Comparison of ENCODE assay signal across 2 cellular contexts in the genomic region with DNA sequence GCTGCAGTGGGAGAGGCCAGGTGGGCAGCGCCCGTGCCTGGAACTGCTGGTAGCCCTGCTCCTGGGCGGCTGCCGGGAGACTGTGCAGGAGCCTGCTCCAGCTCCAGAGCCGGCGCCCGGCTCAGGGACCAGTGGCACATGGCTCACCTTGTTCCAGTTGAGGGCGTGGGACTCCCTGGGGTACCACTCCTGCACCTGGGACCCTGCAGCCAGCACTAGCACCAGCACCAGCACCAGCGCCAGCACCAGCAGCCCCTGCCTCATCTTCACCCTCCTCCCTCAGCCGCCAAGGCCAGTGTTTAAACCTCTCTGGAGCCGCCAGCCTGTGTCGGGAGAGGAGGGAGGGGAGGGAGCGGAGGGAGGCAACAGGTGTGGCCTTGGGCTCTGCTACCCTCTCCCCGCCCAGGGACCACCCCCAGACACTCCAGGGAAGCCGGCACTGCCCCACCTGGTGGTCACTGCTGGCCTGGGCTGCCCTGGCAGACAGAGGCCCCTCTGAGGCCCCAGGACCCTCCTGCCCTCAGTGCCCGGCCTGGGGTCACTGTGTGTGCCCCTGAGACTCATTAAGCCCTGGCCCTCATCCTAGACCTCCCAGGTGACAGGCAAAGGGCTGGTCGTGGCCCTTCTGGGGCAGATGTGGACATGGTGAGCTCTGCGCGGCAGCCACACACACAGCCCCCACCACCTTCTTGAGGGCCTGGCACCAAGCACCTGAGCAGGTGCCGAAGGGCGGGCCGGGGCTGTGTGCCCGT.
TF ChIP-seq lines count a peak whose summit lies in the region.

A gene (minus strand): TSS at position 301 of the 752 bp plus-strand sequence. CDS start 37 bp downstream, at position 264.

TF ChIP-seq in IMR-90, 13 proteins besides CTCF, POLR2A, EP300 and RAD21:
- TF ChIP-seq FOS (IDR thresholded peaks at IDR 0.05; ENCODE audit: low read depth, low read length) = no peak
- TF ChIP-seq RFX5 (IDR thresholded peaks at IDR 0.05; ENCODE audit: low read depth, low read length) = no peak
- TF ChIP-seq, protein P1, sequence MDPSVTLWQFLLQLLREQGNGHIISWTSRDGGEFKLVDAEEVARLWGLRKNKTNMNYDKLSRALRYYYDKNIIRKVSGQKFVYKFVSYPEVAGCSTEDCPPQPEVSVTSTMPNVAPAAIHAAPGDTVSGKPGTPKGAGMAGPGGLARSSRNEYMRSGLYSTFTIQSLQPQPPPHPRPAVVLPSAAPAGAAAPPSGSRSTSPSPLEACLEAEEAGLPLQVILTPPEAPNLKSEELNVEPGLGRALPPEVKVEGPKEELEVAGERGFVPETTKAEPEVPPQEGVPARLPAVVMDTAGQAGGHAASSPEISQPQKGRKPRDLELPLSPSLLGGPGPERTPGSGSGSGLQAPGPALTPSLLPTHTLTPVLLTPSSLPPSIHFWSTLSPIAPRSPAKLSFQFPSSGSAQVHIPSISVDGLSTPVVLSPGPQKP (IDR thresholded peaks at IDR 0.05; ENCODE audit: borderline replicate concordance, low read depth, low read length) = no peak
- no peak for TF ChIP-seq MAZ (IDR thresholded peaks at IDR 0.05; ENCODE audit: borderline replicate concordance, low read depth, low read length)
- TF ChIP-seq NFE2L2 (IDR thresholded peaks at IDR 0.05; ENCODE audit: low read depth, low read length) = no peak
- TF ChIP-seq CHD1 (IDR thresholded peaks at IDR 0.05; ENCODE audit: low read depth, low read length) = no peak
- TF ChIP-seq RCOR1 (IDR thresholded peaks at IDR 0.05; ENCODE audit: insufficient replicate concordance, low read length) = no peak

TF ChIP-seq in K562, 482 proteins besides CTCF, POLR2A, EP300 and RAD21:
- TF ChIP-seq PCBP1 (IDR thresholded peaks at IDR 0.05; ENCODE audit: low read depth, low read length, poor library complexity, severe bottlenecking) = no peak
- no peak for TF ChIP-seq LEF1 (IDR thresholded peaks at IDR 0.05)
- TF ChIP-seq, protein P2, sequence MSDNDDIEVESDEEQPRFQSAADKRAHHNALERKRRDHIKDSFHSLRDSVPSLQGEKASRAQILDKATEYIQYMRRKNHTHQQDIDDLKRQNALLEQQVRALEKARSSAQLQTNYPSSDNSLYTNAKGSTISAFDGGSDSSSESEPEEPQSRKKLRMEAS (CRISPR knock-in tag; IDR thresholded peaks at IDR 0.05) = no peak
- peak; percentile 66; the same call in 1 of the 2 replicates for TF ChIP-seq ZBTB7A (IDR thresholded peaks at IDR 0.05; ENCODE audit: borderline replicate concordance, control insufficient read depth, low read depth, low read length)
- no peak for TF ChIP-seq KDM5B (IDR thresholded peaks at IDR 0.05; ENCODE audit: insufficient replicate concordance, low read depth, low read length)
- TF ChIP-seq MTA3 (IDR thresholded peaks at IDR 0.05; ENCODE audit: borderline replicate concordance) = no peak
- TF ChIP-seq C11orf30 (IDR thresholded peaks at IDR 0.05; ENCODE audit: low read depth) = no peak
- TF ChIP-seq ZNF263 (CRISPR knock-in tag; IDR thresholded peaks at IDR 0.05; ENCODE audit: borderline replicate concordance) = 0 out of 2 replicates have a peak, but pooled peaks have one; percentile 16
- TF ChIP-seq, protein P3, sequence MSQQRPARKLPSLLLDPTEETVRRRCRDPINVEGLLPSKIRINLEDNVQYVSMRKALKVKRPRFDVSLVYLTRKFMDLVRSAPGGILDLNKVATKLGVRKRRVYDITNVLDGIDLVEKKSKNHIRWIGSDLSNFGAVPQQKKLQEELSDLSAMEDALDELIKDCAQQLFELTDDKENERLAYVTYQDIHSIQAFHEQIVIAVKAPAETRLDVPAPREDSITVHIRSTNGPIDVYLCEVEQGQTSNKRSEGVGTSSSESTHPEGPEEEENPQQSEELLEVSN (IDR thresholded peaks at IDR 0.05; ENCODE audit: borderline replicate concordance in 1 of 2, extremely low read depth in 1 of 2, insufficient read depth in 1 of 2, insufficient read length in 1 of 2, low read depth in 1 of 2, low read length in 1 of 2, poor library complexity in 1 of 2, severe bottlenecking in 1 of 2) = peak in 1 of 2 experiments; percentile 3
- TF ChIP-seq XRCC3 (IDR thresholded peaks at IDR 0.05) = no peak
